ENCODE assay signal across 13 cellular contexts in the genomic region with DNA sequence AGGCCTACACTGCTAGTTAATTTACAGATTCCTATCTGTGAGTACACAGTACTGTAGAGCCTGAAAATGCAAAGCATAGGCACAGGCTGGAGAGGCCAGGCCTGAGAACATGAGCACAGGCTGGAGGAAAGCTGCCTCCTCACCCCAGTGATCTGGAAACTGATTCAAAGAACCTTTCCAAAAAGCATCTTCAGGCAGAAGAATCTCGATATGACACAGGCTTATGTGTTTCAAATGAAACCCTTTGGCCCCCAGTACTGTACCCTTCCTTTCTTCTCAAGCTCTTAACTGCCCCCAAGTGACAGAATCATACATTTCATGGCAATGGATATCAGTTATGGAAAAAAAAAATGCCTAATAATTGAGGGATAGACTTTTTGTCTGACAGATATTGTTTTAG.
DNase-seq lines count a peak whose midpoint lies in the region; ATAC-seq and TF ChIP-seq lines count a peak whose summit lies in the region.
"Had no signal": no experiment of that assay in that cellular context is flagged by ENCODE, and none has a peak within 500 bp of the region (broad histone marks: within the 10 kb centered on the region; RNA-seq: fewer than 3 reads in every experiment).

No MANE protein-coding gene starts in this region.

- H3K27ac Mint-ChIP-seq in H9 = no peak overlapping the region; a peak in 1 of 7 replicates
- no peak overlapping the region for H3K27ac Mint-ChIP-seq in activated naive CD4-positive, alpha-beta T cell treated with anti-CD3 and anti-CD28 coated beads, Interleukin-2, amount 50 U/mL, for 72 hours
- H3K27ac Mint-ChIP-seq: naive B cell had no signal

- no peak overlapping the region for H3T11ph ChIP-seq in H9 (ENCODE audit: low read length)

- no peak for DNase-seq in H9
- DNase-seq in NCI-H446 (lab: John Stamatoyannopoulos, UW) = peak; percentile 81 to 94
- DNase-seq in choroid plexus epithelial cell (ENCODE audit: low read depth) = peak; percentile 18
- DNase-seq in pons (ENCODE audit: low spot score) = peak; percentile 12
- DNase-seq in activated T-cell treated with anti-CD3 and anti-CD28 coated beads, Interleukin-2, amount 50 U/mL, for 4 hours = no peak
- no peak for DNase-seq in mucosa of gallbladder (ENCODE audit: low spot score)
- no peak for DNase-seq in activated naive CD4-positive, alpha-beta T cell treated with anti-CD3 and anti-CD28 coated beads, Interleukin-2, amount 50 U/mL, for 72 hours (ENCODE audit: low spot score in 2 of 2)
- no peak for DNase-seq in stimulated activated CD4-positive, alpha-beta T cell treated with anti-CD3 and anti-CD28 coated beads, Interleukin-4, amount 100 ng/mL, for 24 hours
- DNase-seq: activated CD4-positive, alpha-beta T cell treated with anti-CD3 and anti-CD28 coated beads for 1 hour; activated naive CD4-positive, alpha-beta T cell; DND-41; naive B cell had no signal

- no peak overlapping the region for H3K56ac ChIP-seq in H9 (ENCODE audit: insufficient read length, low read depth, low read length)

- H3K18ac ChIP-seq in H9 (ENCODE audit: insufficient read length, low read depth, low read length) = no peak overlapping the region

- no peak overlapping the region for H2BK120ac ChIP-seq in H9 (ENCODE audit: low read depth, low read length, poor library complexity, severe bottlenecking)

- H3K9me3 Mint-ChIP-seq in H9 = no peaks in the 10 kb centered on the region
- no peaks in the 10 kb centered on the region for H3K9me3 Mint-ChIP-seq in activated T-cell treated with anti-CD3 and anti-CD28 coated beads, Interleukin-2, amount 50 U/mL, for 4 hours
- H3K9me3 Mint-ChIP-seq in activated naive CD4-positive, alpha-beta T cell treated with anti-CD3 and anti-CD28 coated beads, Interleukin-2, amount 50 U/mL, for 72 hours = no peaks in the 10 kb centered on the region

- no peak overlapping the region for H3K4me3 ChIP-seq in choroid plexus epithelial cell (ENCODE audit: low read depth, low read length)
- H3K4me3 ChIP-seq: dorsolateral prefrontal cortex had no signal

- H2AK5ac ChIP-seq in H9 (ENCODE audit: insufficient read length, low read length) = no peak overlapping the region

- no peak overlapping the region for H2BK12ac ChIP-seq in H9 (ENCODE audit: insufficient read length, low read depth, low read length)

- H3K9me3 ChIP-seq in H9 (ENCODE audit: control insufficient read depth, low read depth, low read length) = no peaks in the 10 kb centered on the region

- no peak overlapping the region for H2AFZ ChIP-seq in H9 (ENCODE audit: low read length)

- no peak for ATAC-seq in activated T-cell treated with anti-CD3 and anti-CD28 coated beads, Interleukin-2, amount 50 U/mL, for 4 hours
- ATAC-seq in activated naive CD4-positive, alpha-beta T cell treated with anti-CD3 and anti-CD28 coated beads, Interleukin-2, amount 50 U/mL, for 72 hours = no peak

- H3K4me3 Mint-ChIP-seq in H9 = no peak overlapping the region
- no peak overlapping the region for H3K4me3 Mint-ChIP-seq in activated T-cell treated with anti-CD3 and anti-CD28 coated beads, Interleukin-2, amount 50 U/mL, for 4 hours
- H3K4me3 Mint-ChIP-seq: naive B cell had no signal

- H3K4me1 Mint-ChIP-seq in H9 = no peaks in the 10 kb centered on the region
- H3K4me1 Mint-ChIP-seq in activated T-cell treated with anti-CD3 and anti-CD28 coated beads, Interleukin-2, amount 50 U/mL, for 4 hours (ENCODE audit: low read depth) = no peaks in the 10 kb centered on the region
- H3K4me1 Mint-ChIP-seq: naive B cell had no signal

- no peak overlapping the region for H4K8ac ChIP-seq in H9 (replicated peaks; ENCODE audit: insufficient read length, low read depth, low read length)

- TF ChIP-seq CTCF in H9 (conservative IDR thresholded peaks at IDR 0.05) (peak; percentile 39; the same call in 2 of the 3 replicates), choroid plexus epithelial cell (conservative IDR thresholded peaks at IDR 0.05; ENCODE audit: low read depth, low read length) (peak; percentile 14)

- no peaks in the 10 kb centered on the region for H3K27me3 Mint-ChIP-seq in H9 (ENCODE audit: low read depth)
- H3K27me3 Mint-ChIP-seq in activated T-cell treated with anti-CD3 and anti-CD28 coated beads, Interleukin-2, amount 50 U/mL, for 4 hours (ENCODE audit: low read depth) = no peaks in the 10 kb centered on the region
- H3K27me3 Mint-ChIP-seq: naive B cell had no signal

- no peaks in the 10 kb centered on the region for H3K4me1 ChIP-seq in H9 (ENCODE audit: insufficient read depth, low read length)

- H4K91ac ChIP-seq in H9 (ENCODE audit: insufficient read length, low read depth, low read length) = no peak overlapping the region

- no peak overlapping the region for H2BK15ac ChIP-seq in H9 (ENCODE audit: low read depth, low read length)

- H3K4ac ChIP-seq in H9 (ENCODE audit: low read depth, low read length) = no peak overlapping the region

- H3K23me2 ChIP-seq in H9 (ENCODE audit: insufficient read length, low read depth, low read length, poor library complexity, severe bottlenecking) = no peaks in the 10 kb centered on the region

- no peaks in the 10 kb centered on the region for H4K20me1 ChIP-seq in H9 (ENCODE audit: control insufficient read depth, insufficient read depth, insufficient read length)

- H2BK20ac ChIP-seq in H9 (ENCODE audit: low read depth, low read length, poor library complexity, severe bottlenecking) = no peak overlapping the region

- H3K27ac ChIP-seq in H9 (ENCODE audit: insufficient read length, low read depth, low read length) = no peak overlapping the region

- no peak overlapping the region for H3K23ac ChIP-seq in H9 (ENCODE audit: insufficient read length, low read depth, low read length)

- no peaks in the 10 kb centered on the region for H3K36me3 Mint-ChIP-seq in H9 (ENCODE audit: insufficient read depth in 1 of 3, low read depth in 3 of 3)
- H3K36me3 Mint-ChIP-seq in activated T-cell treated with anti-CD3 and anti-CD28 coated beads, Interleukin-2, amount 50 U/mL, for 4 hours (ENCODE audit: insufficient read depth) = no peaks in the 10 kb centered on the region
- H3K36me3 Mint-ChIP-seq in activated naive CD4-positive, alpha-beta T cell treated with anti-CD3 and anti-CD28 coated beads, Interleukin-2, amount 50 U/mL, for 72 hours = no peaks in the 10 kb centered on the region
- H3K36me3 Mint-ChIP-seq: naive B cell had no signal

- H3K27me3 ChIP-seq in H9 (ENCODE audit: insufficient read depth, low read length) = no peaks in the 10 kb centered on the region
- H3K27me3 ChIP-seq: dorsolateral prefrontal cortex had no signal

- H4K5ac ChIP-seq in H9 (ENCODE audit: insufficient read length, low read depth, low read length) = no peak overlapping the region

- H3K9ac ChIP-seq in H9 (ENCODE audit: extremely low read depth, insufficient read length, low read length) = no peak overlapping the region

- H2BK5ac ChIP-seq in H9 (ENCODE audit: insufficient read length, low read length) = no peak overlapping the region

- H3K14ac ChIP-seq in H9 (ENCODE audit: insufficient read depth, low read length) = no peak overlapping the region

- no peak overlapping the region for H3K4me2 ChIP-seq in H9 (ENCODE audit: insufficient read depth, insufficient read length, low read length)

- no peaks in the 10 kb centered on the region for H3K79me1 ChIP-seq in H9 (ENCODE audit: insufficient read depth, low read depth, low read length, poor library complexity, severe bottlenecking)

- H3K79me2 ChIP-seq in H9 (ENCODE audit: insufficient read depth, low read length) = no peaks in the 10 kb centered on the region

- no CpG with 5 or more reads among the region's 1 CpG for WGBS in H9 (ENCODE audit: extremely low coverage, insufficient read length, low lambda C conversion rate)

Comparison
In these comparisons a context has a peak if more than half of its experiments do, and no peak if none do; other contexts are left out.
1. DNase-seq: peak in NCI-H446 (2 of 2), choroid plexus epithelial cell (single experiment) and pons (single experiment); none in H9 (single experiment), activated T-cell treated with anti-CD3 and anti-CD28 coated beads, Interleukin-2, amount 50 U/mL, for 4 hours (single experiment), mucosa of gallbladder (single experiment), activated naive CD4-positive, alpha-beta T cell treated with anti-CD3 and anti-CD28 coated beads, Interleukin-2, amount 50 U/mL, for 72 hours (0 of 2) and stimulated activated CD4-positive, alpha-beta T cell treated with anti-CD3 and anti-CD28 coated beads, Interleukin-4, amount 100 ng/mL, for 24 hours (single experiment).